ENCODE assay signal across 1 cellular context in the genomic region with DNA sequence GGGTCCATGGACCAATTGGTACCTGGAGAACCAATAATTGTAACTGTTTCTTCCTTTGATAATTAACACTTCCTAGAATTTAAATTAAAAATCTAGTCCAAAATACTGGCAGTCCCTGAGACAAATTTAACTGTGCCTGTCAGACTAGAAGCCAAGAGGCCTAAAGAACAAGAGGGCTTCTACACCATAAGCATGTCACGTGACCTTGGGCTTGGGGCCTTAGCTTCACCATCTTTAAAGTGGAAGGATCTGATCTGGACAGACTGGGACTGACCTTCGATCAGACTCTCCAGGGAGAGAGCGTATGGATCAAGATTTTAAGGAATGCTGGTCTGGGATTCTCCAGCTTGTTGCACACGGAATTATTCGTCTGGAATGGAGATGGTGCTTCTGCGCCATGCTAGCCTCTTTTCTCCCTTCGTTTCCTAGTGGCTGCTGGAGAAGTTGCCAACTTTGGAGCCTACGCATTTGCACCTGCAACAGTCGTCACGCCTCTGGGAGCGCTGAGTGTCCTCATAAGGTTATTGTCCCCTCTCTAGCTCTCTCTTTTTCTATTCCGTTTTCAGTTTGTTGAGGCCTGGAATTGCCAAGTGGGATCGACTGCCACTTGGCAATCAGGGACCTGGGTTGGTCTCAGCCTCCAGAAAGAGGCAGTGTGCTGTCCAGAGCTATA.
TF ChIP-seq lines count a peak whose summit lies in the region.

No MANE protein-coding gene starts in this region.

TF ChIP-seq in H1, 55 proteins besides CTCF, POLR2A, EP300 and RAD21 (continued from another document):
- no peak for TF ChIP-seq TEAD4 (IDR thresholded peaks at IDR 0.05; ENCODE audit: low read depth, low read length)
